Comparison of ENCODE assay signal across 30 cellular contexts in genomic region chr5:146758898-146759297, GRCh38.
"Had no signal": no experiment of that assay in that cellular context is flagged by ENCODE, and none has a peak within 500 bp of the region (broad histone marks: within the 10 kb centered on the region; RNA-seq: fewer than 3 reads in every experiment).

No MANE protein-coding gene starts in this region.

- H3K27ac ChIP-seq: ascending aorta, body of pancreas, breast epithelium, PC-9, RWPE1 had no signal

- H3K9me3 Mint-ChIP-seq: activated CD4-positive, alpha-beta T cell treated with anti-CD3 and anti-CD28 coated beads, Interleukin-2, amount 10 ng/mL, durations not matched to agents 24 days and 14 days; activated CD8-positive, alpha-beta T cell treated with anti-CD3 and anti-CD28 coated beads for 36 hours; activated T-cell treated with anti-CD3 and anti-CD28 coated beads, Interleukin-2, amount 50 U/mL, for 24 hours had no signal

- H3K4me1 Mint-ChIP-seq: activated CD4-positive, alpha-beta T cell treated with anti-CD3 and anti-CD28 coated beads, Interleukin-2, amount 10 ng/mL, durations not matched to agents 24 days and 14 days had no signal

- FAIRE-seq: RCC 7860, TTC549 had no signal

- H3K27me3 ChIP-seq: ascending aorta, body of pancreas, breast epithelium had no signal

- DNase-seq: activated CD4-positive, alpha-beta T cell treated with anti-CD3 and anti-CD28 coated beads, Interleukin-2, amount 10 ng/mL, durations not matched to agents 24 days and 14 days; activated CD4-positive, alpha-beta T cell treated with anti-CD3 and anti-CD28 coated beads, Interleukin-2, amount 50 U/mL, for 4 hours; activated CD8-positive, alpha-beta T cell treated with anti-CD3 and anti-CD28 coated beads for 36 hours; activated effector memory CD4-positive, alpha-beta T cell treated with Interleukin-2 at 50 U/mL for 16 hours; activated naive CD4-positive, alpha-beta T cell treated with anti-CD3 and anti-CD28 coated beads, Interleukin-2, amount 10 ng/mL, durations not matched to agents 7 days and 5 days; activated naive CD8-positive, alpha-beta T cell treated with anti-CD3 and anti-CD28 coated beads for 36 hours; activated T-cell treated with anti-CD3 and anti-CD28 coated beads, Interleukin-2, amount 50 U/mL, for 24 hours; amygdala; body of pancreas; Kasumi-1; KG1; MG63; NCI-H1048; NCI-H1105 treated with DMSO at 0.1 percent for 48 hours; NCI-H1436; NCI-H1694; NCI-H1930; NCI-H2081 treated with DMSO at 0.1 percent for 48 hours; NCI-H345; NCI-H524 treated with DMSO at 0.1 percent for 48 hours; PC-9; SIG-M5 had no signal

- H3K27me3 Mint-ChIP-seq: activated CD8-positive, alpha-beta T cell treated with anti-CD3 and anti-CD28 coated beads for 36 hours; activated T-cell treated with anti-CD3 and anti-CD28 coated beads, Interleukin-2, amount 50 U/mL, for 24 hours had no signal

- H3K27ac Mint-ChIP-seq: activated CD4-positive, alpha-beta T cell treated with anti-CD3 and anti-CD28 coated beads, Interleukin-2, amount 10 ng/mL, durations not matched to agents 24 days and 14 days; activated CD8-positive, alpha-beta T cell treated with anti-CD3 and anti-CD28 coated beads for 36 hours; activated naive CD4-positive, alpha-beta T cell treated with anti-CD3 and anti-CD28 coated beads, Interleukin-2, amount 10 ng/mL, durations not matched to agents 7 days and 5 days; activated T-cell treated with anti-CD3 and anti-CD28 coated beads, Interleukin-2, amount 50 U/mL, for 24 hours; activated T-helper 1 cell treated with anti-CD3 and anti-CD28 coated beads, Interleukin-12 subunit alpha, Interleukin-12 subunit beta, Interleukin-2, Interleukin-4 antibody, amounts not matched to agents 30 ng/mL and 10 ng/mL and 1 ng/mL, durations not matched to agents 14 hours and 24 hours and 36 hours; T-helper 2 cell treated with Interferon-gamma antibody and Interleukin-4, amounts not matched to agents 5 μg/mL and 100 μg/mL, for 36 hours had no signal

- H3K9me3 ChIP-seq: ascending aorta, body of pancreas, breast epithelium, MG63 had no signal

- H2AFZ ChIP-seq: PC-9 had no signal

- H3K36me3 ChIP-seq: ascending aorta, breast epithelium, MG63 had no signal

- H3K4me3 Mint-ChIP-seq: activated CD4-positive, alpha-beta T cell treated with anti-CD3 and anti-CD28 coated beads, Interleukin-2, amount 10 ng/mL, durations not matched to agents 24 days and 14 days; activated CD8-positive, alpha-beta T cell treated with anti-CD3 and anti-CD28 coated beads for 36 hours; activated naive CD4-positive, alpha-beta T cell treated with anti-CD3 and anti-CD28 coated beads, Interleukin-2, amount 10 ng/mL, durations not matched to agents 7 days and 5 days; activated naive CD8-positive, alpha-beta T cell treated with anti-CD3 and anti-CD28 coated beads for 36 hours; activated T-cell treated with anti-CD3 and anti-CD28 coated beads, Interleukin-2, amount 50 U/mL, for 24 hours; activated T-helper 1 cell treated with anti-CD3 and anti-CD28 coated beads, Interleukin-12 subunit alpha, Interleukin-12 subunit beta, Interleukin-2, Interleukin-4 antibody, amounts not matched to agents 30 ng/mL and 10 ng/mL and 1 ng/mL, durations not matched to agents 14 hours and 24 hours and 36 hours; T-helper 2 cell treated with Interferon-gamma antibody and Interleukin-4, amounts not matched to agents 5 μg/mL and 100 μg/mL, for 36 hours had no signal

- ATAC-seq: activated CD8-positive, alpha-beta T cell treated with anti-CD3 and anti-CD28 coated beads for 36 hours; body of pancreas; Right ventricle myocardium inferior had no signal

- H3K4me1 ChIP-seq: ascending aorta, breast epithelium had no signal

- H3K4me3 ChIP-seq: ascending aorta, body of pancreas, breast epithelium, MG63, PC-9 had no signal

- H3K4me2 ChIP-seq: PC-9 had no signal

- H3K36me3 Mint-ChIP-seq: activated naive CD4-positive, alpha-beta T cell treated with anti-CD3 and anti-CD28 coated beads, Interleukin-2, amount 10 ng/mL, durations not matched to agents 7 days and 5 days; activated naive CD8-positive, alpha-beta T cell treated with anti-CD3 and anti-CD28 coated beads for 36 hours had no signal
